Comparison of ENCODE assay signal across 8 cellular contexts in genomic region chr3:168047190-168047795, GRCh38. TPM values are rescaled to one million over a fixed set of nuclear protein-coding genes. Genes with fewer than 3 reads are reported as not detected.
DNase-seq lines count a peak whose midpoint lies in the region; ATAC-seq and TF ChIP-seq lines count a peak whose summit lies in the region.

No MANE protein-coding gene starts in this region.

- H3K27ac ChIP-seq in RWPE1 (no peak overlapping the region), endodermal cell (ENCODE audit: low read depth, low read length) (no peak overlapping the region), mesendoderm (ENCODE audit: low read depth, low read length) (no peak overlapping the region)

- H3K4me1 ChIP-seq in endodermal cell (ENCODE audit: control insufficient read depth, insufficient read depth, low read length) = peaks cover 6% of the 10 kb centered on the region
- peaks cover 4% of the 10 kb centered on the region for H3K4me1 ChIP-seq in mesendoderm (ENCODE audit: control insufficient read depth, low read depth, low read length)

- no peak overlapping the region for H3K4ac ChIP-seq in mesendoderm (ENCODE audit: low read depth, low read length)

- H3K36me3 ChIP-seq in endodermal cell (ENCODE audit: control insufficient read depth, insufficient read depth, low read length) (no peaks in the 10 kb centered on the region), mesendoderm (ENCODE audit: control insufficient read depth, insufficient read depth, low read length) (no peaks in the 10 kb centered on the region)

- H3K79me2 ChIP-seq in mesendoderm (ENCODE audit: control insufficient read depth, insufficient read depth, low read length) = peaks cover 3% of the 10 kb centered on the region

- DNase-seq in AG04449 (ENCODE audit: low read depth, low spot score) (no peak), NB4 (ENCODE audit: low read depth) (peak; percentile 80), RWPE1 (ENCODE audit: low spot score) (peak; percentile 62), endodermal cell (no peak), mesendoderm (peak; percentile 86)
- DNase-seq in activated naive CD4-positive, alpha-beta T cell treated with anti-CD3 and anti-CD28 coated beads, Interleukin-2, amount 10 ng/mL, durations not matched to agents 7 days and 5 days = no peak

- peaks cover 6% of the 10 kb centered on the region for H3K79me1 ChIP-seq in mesendoderm (ENCODE audit: low read length)

- H3K4me3 Mint-ChIP-seq in endodermal cell = no peak overlapping the region
- H3K4me3 Mint-ChIP-seq in activated naive CD4-positive, alpha-beta T cell treated with anti-CD3 and anti-CD28 coated beads, Interleukin-2, amount 10 ng/mL, durations not matched to agents 7 days and 5 days = no peak overlapping the region

- TF ChIP-seq POLR2A in NB4 (IDR thresholded peaks at IDR 0.05; ENCODE audit: extremely low read depth, insufficient read length) = no peak

- no peak overlapping the region for H2BK5ac ChIP-seq in mesendoderm (ENCODE audit: low read length)

- no peak overlapping the region for H3K56ac ChIP-seq in mesendoderm (ENCODE audit: low read length)

- H2AK5ac ChIP-seq in mesendoderm (ENCODE audit: low read length) = no peak overlapping the region

- H3K27ac Mint-ChIP-seq in endodermal cell = no peak overlapping the region
- no peak overlapping the region for H3K27ac Mint-ChIP-seq in activated naive CD4-positive, alpha-beta T cell treated with anti-CD3 and anti-CD28 coated beads, Interleukin-2, amount 10 ng/mL, durations not matched to agents 7 days and 5 days

- no peaks in the 10 kb centered on the region for H3K27me3 ChIP-seq in endodermal cell (ENCODE audit: control insufficient read depth, insufficient read depth, low read length, poor library complexity, severe bottlenecking)
- no peaks in the 10 kb centered on the region for H3K27me3 ChIP-seq in mesendoderm (ENCODE audit: insufficient read depth, low read length, poor library complexity)

- H3K23ac ChIP-seq in mesendoderm (ENCODE audit: low read length) = no peak overlapping the region

- H3K4me2 ChIP-seq in mesendoderm (ENCODE audit: low read length) = no peak overlapping the region

- POLR2A ChIA-PET in AG04449 (lab: Yijun Ruan, JAX) = no interaction called here
- POLR2A ChIA-PET in RWPE1 (lab: Yijun Ruan, JAX; ENCODE audit: low non-redundant PET) = no interaction called here

- no peak overlapping the region for H2BK15ac ChIP-seq in mesendoderm (replicated peaks; ENCODE audit: low read depth)

- no peaks in the 10 kb centered on the region for H3K9me3 Mint-ChIP-seq in endodermal cell
- H3K9me3 Mint-ChIP-seq in activated naive CD4-positive, alpha-beta T cell treated with anti-CD3 and anti-CD28 coated beads, Interleukin-2, amount 10 ng/mL, durations not matched to agents 7 days and 5 days = no peaks in the 10 kb centered on the region

- H2BK120ac ChIP-seq in mesendoderm (ENCODE audit: low read depth, low read length) = no peak overlapping the region

- peak; percentile 56 for ATAC-seq in GM18499 (IDR thresholded peaks at IDR 0.05; ENCODE audit: insufficient read depth, unreplicated experiment)
- ATAC-seq in HG02759 (IDR thresholded peaks at IDR 0.05; ENCODE audit: unreplicated experiment) = peak; percentile 74

- no peak overlapping the region for H3K18ac ChIP-seq in mesendoderm (ENCODE audit: low read length)

- no peak overlapping the region for H4K8ac ChIP-seq in mesendoderm (ENCODE audit: low read depth, low read length)

- CTCF ChIA-PET in AG04449 (lab: Yijun Ruan, JAX) = interaction anchor here (0.7 to 5.9 kb wide), 24 partner anchors 9 to 145 kb away, joined by 3 to 276 read pairs (median 5); partner anchors contain the start of gene GOLIM4
- CTCF ChIA-PET in RWPE1 (lab: Yijun Ruan, JAX) = interaction anchor here (0.6 to 3.4 kb wide), 11 partner anchors 17 to 986 kb away, joined by 3 to 35 read pairs (median 3); no protein-coding TSS in a partner anchor
- CTCF ChIA-PET in activated naive CD4-positive, alpha-beta T cell treated with anti-CD3 and anti-CD28 coated beads, Interleukin-2, amount 10 ng/mL, durations not matched to agents 7 days and 5 days (lab: Charles Lee) = interaction anchor here (0.7 to 8.1 kb wide), 2 partner anchors 119 to 132 kb away, joined by 4 to 47 read pairs; no protein-coding TSS in a partner anchor

- no peaks in the 10 kb centered on the region for H3K27me3 Mint-ChIP-seq in endodermal cell (ENCODE audit: insufficient read depth)
- H3K27me3 Mint-ChIP-seq in activated naive CD4-positive, alpha-beta T cell treated with anti-CD3 and anti-CD28 coated beads, Interleukin-2, amount 10 ng/mL, durations not matched to agents 7 days and 5 days = no peaks in the 10 kb centered on the region

- TF ChIP-seq CTCF in AG04449 (IDR thresholded peaks at IDR 0.05; ENCODE audit: insufficient read depth, low read length, missing control alignments) (peak; percentile 49), NB4 (IDR thresholded peaks at IDR 0.05; ENCODE audit: low read depth, low read length) (peak; percentile 68), RWPE1 (conservative IDR thresholded peaks at IDR 0.05; ENCODE audit: low read depth) (peak; percentile 92), endodermal cell (conservative IDR thresholded peaks at IDR 0.05) (peak; percentile 84)

- H3K4me3 ChIP-seq in AG04449 (ENCODE audit: low read depth, low read length) (no peak overlapping the region), NB4 (ENCODE audit: low read depth, low read length) (no peak overlapping the region), endodermal cell (ENCODE audit: low read length) (no peak overlapping the region), mesendoderm (ENCODE audit: low read length) (no peak overlapping the region)

- no peaks in the 10 kb centered on the region for H3K9me3 ChIP-seq in endodermal cell (ENCODE audit: control insufficient read depth, low read length)

- 88% methylated on average over 1 of the region's 1 CpG; no CpG with 5 or more reads in 1 of the 2 experiments for WGBS in endodermal cell (ENCODE audit: insufficient coverage in 1 of 2, insufficient read length in 1 of 2), 2 experiments
- no CpG with 5 or more reads among the region's 1 CpG for WGBS in mesendoderm (ENCODE audit: extremely low coverage, insufficient coverage, low lambda C conversion rate)

- no peak overlapping the region for H4K5ac ChIP-seq in mesendoderm (ENCODE audit: low read length)

- H3K4me1 Mint-ChIP-seq in endodermal cell = peaks cover 8% of the 10 kb centered on the region
- H3K4me1 Mint-ChIP-seq in activated naive CD4-positive, alpha-beta T cell treated with anti-CD3 and anti-CD28 coated beads, Interleukin-2, amount 10 ng/mL, durations not matched to agents 7 days and 5 days = no peaks in the 10 kb centered on the region

- peaks cover 8% of the 10 kb centered on the region for H3K36me3 Mint-ChIP-seq in endodermal cell (ENCODE audit: low read depth)
- no peaks in the 10 kb centered on the region for H3K36me3 Mint-ChIP-seq in activated naive CD4-positive, alpha-beta T cell treated with anti-CD3 and anti-CD28 coated beads, Interleukin-2, amount 10 ng/mL, durations not matched to agents 7 days and 5 days

- H3K9ac ChIP-seq in endodermal cell (ENCODE audit: extremely low read depth, low read length, poor library complexity, severe bottlenecking) = no peak overlapping the region
- no peak overlapping the region for H3K9ac ChIP-seq in mesendoderm (ENCODE audit: low read length)

RNA-seq across cellular contexts. Expression of gene GOLIM4, which starts 48.4 kb away (rescaled TPM):
- total RNA-seq in endodermal cell = 10 to 100 TPM; 19.3 to 19.9 TPM
- 58.6 TPM for polyA plus RNA-seq in endodermal cell (2013, experiment 1 of 2)
- polyA plus RNA-seq in endodermal cell (2013, experiment 2 of 2) = 58.6 TPM
- 29.3 TPM for polyA plus RNA-seq in mesendoderm (2013, experiment 1 of 2)
- polyA plus RNA-seq in mesendoderm (2013, experiment 2 of 2) = 28.5 TPM

Comparison
In these comparisons a context has a peak if more than half of its experiments do, and no peak if none do; other contexts are left out.
1. DNase-seq: peak in NB4 (single experiment), RWPE1 (single experiment) and mesendoderm (single experiment); none in AG04449 (single experiment), endodermal cell (single experiment) and activated naive CD4-positive, alpha-beta T cell treated with anti-CD3 and anti-CD28 coated beads, Interleukin-2, amount 10 ng/mL, durations not matched to agents 7 days and 5 days (single experiment).
2. Peak in every context shown above with its lines, with median percentiles within 50 percentile points of each other: CTCF ChIP-seq.